In the genomic region with DNA sequence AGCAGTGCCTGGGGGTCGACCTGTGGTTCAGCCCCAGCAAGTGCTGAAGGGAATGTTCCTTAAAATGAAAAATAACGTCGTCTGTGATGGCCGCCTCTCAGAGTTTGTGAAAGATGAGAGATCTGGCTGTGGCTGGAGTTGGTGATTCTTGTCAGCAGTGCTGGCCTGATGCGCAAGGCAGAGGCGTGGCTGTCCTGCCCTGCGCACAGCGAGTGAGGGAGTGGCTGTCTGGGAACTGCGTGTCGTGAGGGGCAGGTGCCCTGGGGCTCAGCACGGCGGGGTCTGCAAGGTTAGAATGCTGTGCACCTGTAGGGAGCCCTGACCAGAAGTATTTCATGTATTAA, we compare ENCODE assay signal across 11 cellular contexts. TPM values are rescaled to one million over a fixed set of nuclear protein-coding genes. Genes with fewer than 3 reads are reported as not detected.
DNase-seq lines count a peak whose midpoint lies in the region; ATAC-seq and TF ChIP-seq lines count a peak whose summit lies in the region.
"Had no signal": no experiment of that assay in that cellular context is flagged by ENCODE, and none has a peak within 500 bp of the region (broad histone marks: within the 10 kb centered on the region; RNA-seq: fewer than 3 reads in every experiment).

No MANE protein-coding gene starts in this region.

- no TSS peak for BruUV-seq in Calu3 (replicated peaks; lab: Mats Ljungman, UMichigan)

- H3K27me3 ChIP-seq in esophagus muscularis mucosa = no peaks in the 10 kb centered on the region

- no peak for TF ChIP-seq POLR2A in esophagus muscularis mucosa (IDR thresholded peaks at IDR 0.05; ENCODE audit: low read depth)

- ATAC-seq in activated CD4-positive, CD25-positive, alpha-beta regulatory T cell treated with anti-CD3 and anti-CD28 coated beads, Interleukin-2, amount 50 U/mL, for 24 hours = peak; percentile 16 to 30
- no peak for ATAC-seq in stimulated activated naive B cell treated with anti-CD40 and anti-IgM and Interleukin-4, amounts not matched to agents 10 μg/mL and 1 μg/mL and 100 μg/mL, for 72 hours (replicated peaks)
- no peak for ATAC-seq in HG03135 (IDR thresholded peaks at IDR 0.05; ENCODE audit: unreplicated experiment)

- TF ChIP-seq CTCF in VCaP (conservative IDR thresholded peaks at IDR 0.05) (no peak), esophagus muscularis mucosa (IDR thresholded peaks at IDR 0.05) (no peak), Calu3 (IDR thresholded peaks at IDR 0.05; ENCODE audit: unreplicated experiment) (no peak)

- H3K4me3 Mint-ChIP-seq in stimulated activated naive B cell treated with anti-CD40 and anti-IgM and Interleukin-4, amounts not matched to agents 10 μg/mL and 1 μg/mL and 100 μg/mL, for 72 hours = peak overlapping the region; percentile 57 to 86
- H3K4me3 Mint-ChIP-seq in Calu3 (ENCODE audit: low read depth, unreplicated experiment) = no peak overlapping the region

- no peaks in the 10 kb centered on the region for H3K9me3 ChIP-seq in esophagus muscularis mucosa

- H3K4me1 Mint-ChIP-seq in stimulated activated naive B cell treated with anti-CD40 and anti-IgM and Interleukin-4, amounts not matched to agents 10 μg/mL and 1 μg/mL and 100 μg/mL, for 72 hours = peaks cover 53 to 65% of the 10 kb centered on the region in 2 donors
- no peaks in the 10 kb centered on the region for H3K4me1 Mint-ChIP-seq in Calu3 (ENCODE audit: low read depth, unreplicated experiment)

- H3K36me3 ChIP-seq in esophagus muscularis mucosa = no peaks in the 10 kb centered on the region
- H3K36me3 ChIP-seq: cardiac muscle cell had no signal

- WGBS in esophagus muscularis mucosa = 87% methylated on average over 12 of the region's 12 CpGs

- peaks cover 46 to 53% of the 10 kb centered on the region in 2 donors for H3K36me3 Mint-ChIP-seq in stimulated activated naive B cell treated with anti-CD40 and anti-IgM and Interleukin-4, amounts not matched to agents 10 μg/mL and 1 μg/mL and 100 μg/mL, for 72 hours
- peaks cover 19% of the 10 kb centered on the region for H3K36me3 Mint-ChIP-seq in Calu3 (ENCODE audit: insufficient read depth, unreplicated experiment)

- CTCF ChIA-PET in Calu3 (lab: Charles Lee) = no interaction called here

- H3K9me3 Mint-ChIP-seq in stimulated activated naive B cell treated with anti-CD40 and anti-IgM and Interleukin-4, amounts not matched to agents 10 μg/mL and 1 μg/mL and 100 μg/mL, for 72 hours = peaks cover 2 to 4% of the 10 kb centered on the region in 2 donors
- H3K9me3 Mint-ChIP-seq in Calu3 (ENCODE audit: low read depth, unreplicated experiment) = no peaks in the 10 kb centered on the region

- H3K4me1 ChIP-seq in esophagus muscularis mucosa = peaks cover 47 to 73% (median 69%) of the 10 kb centered on the region in 4 donors
- H3K4me1 ChIP-seq: parathyroid adenoma had no signal

- H3K27ac ChIP-seq in VCaP = peak overlapping the region; percentile 34; the same call in 1 of the 2 replicates
- H3K27ac ChIP-seq in esophagus muscularis mucosa (replicated peaks in 1 of 4) = peak overlapping the region; percentile 85 to 91 (median 91)
- H3K27ac ChIP-seq: cardiac muscle cell, parathyroid adenoma had no signal

- H3K4me3 ChIP-seq in esophagus muscularis mucosa = no peak overlapping the region
- H3K4me3 ChIP-seq: cardiac muscle cell had no signal

- TF ChIP-seq EP300 in esophagus muscularis mucosa (IDR thresholded peaks at IDR 0.05) = no peak

- no peak for DNase-seq in activated CD4-positive, CD25-positive, alpha-beta regulatory T cell treated with anti-CD3 and anti-CD28 coated beads, Interleukin-2, amount 50 U/mL, for 72 hours
- DNase-seq in esophagus muscularis mucosa (ENCODE audit: extremely low spot score) (no peak), Calu3 (no peak), NCI-H774 (lab: John Stamatoyannopoulos, UW) (no peak)
- no peak for DNase-seq in stimulated activated naive B cell treated with anti-CD40 and anti-IgM and Interleukin-4, amounts not matched to agents 10 μg/mL and 1 μg/mL and 100 μg/mL, for 72 hours
- DNase-seq: NCI-H2227 treated with DMSO at 0.1 percent for 48 hours had no signal

- intact Hi-C loops in esophagus muscularis mucosa (cut with DNase I) = no loop called here
- intact Hi-C loops in Calu3 (cut with micrococcal nuclease; ENCODE audit: unreplicated experiment) = no loop called here

- peak overlapping the region; percentile 98 for H3K27ac Mint-ChIP-seq in stimulated activated naive B cell treated with anti-CD40 and anti-IgM and Interleukin-4, amounts not matched to agents 10 μg/mL and 1 μg/mL and 100 μg/mL, for 72 hours
- no peak overlapping the region for H3K27ac Mint-ChIP-seq in Calu3 (ENCODE audit: unreplicated experiment)

- no peaks in the 10 kb centered on the region for H3K27me3 Mint-ChIP-seq in stimulated activated naive B cell treated with anti-CD40 and anti-IgM and Interleukin-4, amounts not matched to agents 10 μg/mL and 1 μg/mL and 100 μg/mL, for 72 hours
- no peaks in the 10 kb centered on the region for H3K27me3 Mint-ChIP-seq in Calu3 (ENCODE audit: unreplicated experiment)

RNA-seq across cellular contexts. Expression of a gene that starts 8.8 kb away (rescaled TPM):
- total RNA-seq in esophagus muscularis mucosa (10 to 100 TPM; 15.0 to 22.0 (median 17.8) TPM), Calu3 (2022) (2.8 and 5.9 TPM in 2 replicates)

Comparison
In these comparisons a context has a peak if more than half of its experiments do, and no peak if none do; other contexts are left out.
1. ATAC-seq: peak in activated CD4-positive, CD25-positive, alpha-beta regulatory T cell treated with anti-CD3 and anti-CD28 coated beads, Interleukin-2, amount 50 U/mL, for 24 hours (2 of 2); none in stimulated activated naive B cell treated with anti-CD40 and anti-IgM and Interleukin-4, amounts not matched to agents 10 μg/mL and 1 μg/mL and 100 μg/mL, for 72 hours (0 of 2) and HG03135 (single experiment).